ENCODE assay signal across 25 cellular contexts in the genomic region with DNA sequence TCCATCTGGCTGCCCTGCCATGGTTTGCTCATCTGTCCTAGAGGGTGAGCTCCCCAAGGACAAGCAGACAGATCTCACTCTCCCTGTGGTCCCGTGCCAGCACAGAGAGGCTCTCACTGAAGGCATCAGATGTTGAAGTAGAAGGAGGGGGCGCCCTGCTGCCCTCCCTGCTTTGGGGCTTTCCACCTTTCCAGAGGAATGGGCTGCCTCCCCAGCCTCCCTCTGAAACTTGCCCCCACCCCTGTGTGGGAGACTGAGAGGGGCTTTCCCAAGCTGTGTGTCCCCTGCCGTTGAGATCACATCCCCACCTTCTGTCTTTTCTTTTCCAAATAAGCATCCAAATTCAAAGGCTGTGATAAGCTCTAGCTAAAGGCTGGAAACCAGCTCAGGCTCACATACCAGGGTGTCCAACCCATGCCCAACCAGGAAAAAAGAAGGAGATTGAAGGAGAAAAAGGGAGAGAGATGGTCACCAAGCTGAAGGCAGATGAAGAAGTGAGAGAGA.
"Had no signal": no experiment of that assay in that cellular context is flagged by ENCODE, and none has a peak within 500 bp of the region (broad histone marks: within the 10 kb centered on the region; RNA-seq: fewer than 3 reads in every experiment).

No MANE protein-coding gene starts in this region.

- H3K9me3 Mint-ChIP-seq: activated CD4-positive, alpha-beta memory T cell treated with anti-CD3 and anti-CD28 coated beads for 36 hours; central memory CD8-positive, alpha-beta T cell; effector memory CD8-positive, alpha-beta T cell; mesothelial cell of epicardium; natural killer cell treated with Interleukin-12 subunit alpha and Interleukin-12 subunit beta and Interleukin-15 and Interleukin-18, amount 100 ng/mL, for 72 hours; T-helper 1 cell treated with Interleukin-12 subunit alpha and Interleukin-12 subunit beta and Interleukin-4 antibody, amounts not matched to agents 30 μg/mL and 1 μg/mL, for 36 hours had no signal

- H3K36me3 ChIP-seq: breast epithelium, colonic mucosa, esophagus muscularis mucosa, gastrocnemius medialis, lower lobe of right lung, stomach, suprapubic skin, tibial nerve had no signal

- ATAC-seq: effector memory CD8-positive, alpha-beta T cell; gastrocnemius medialis; lower lobe of right lung; sciatic nerve; stimulated activated memory B cell treated with anti-CD40 and anti-IgM and Interleukin-4, amounts not matched to agents 10 μg/mL and 1 μg/mL and 100 μg/mL, for 72 hours had no signal

- DNase-seq: activated CD4-positive, alpha-beta memory T cell treated with anti-CD3 and anti-CD28 coated beads for 36 hours; activated CD4-positive, alpha-beta T cell treated with anti-CD3 and anti-CD28 coated beads for 48 hours; activated naive CD4-positive, alpha-beta T cell treated with Interleukin-2 at 50 U/mL for 16 hours; activated naive CD8-positive, alpha-beta T cell treated with anti-CD3 and anti-CD28 coated beads for 36 hours; activated T-cell treated with anti-CD3 and anti-CD28 coated beads, Interleukin-2, amount 50 U/mL, for 48 hours; colonic mucosa; dorsolateral prefrontal cortex; effector memory CD8-positive, alpha-beta T cell; gastrocnemius medialis; lower lobe of right lung; occipital lobe; posterior cingulate gyrus; small intestine; stimulated activated CD4-positive, alpha-beta T cell treated with anti-CD3 and anti-CD28 coated beads, Interleukin-2, amount 100 ng/mL, for 24 hours; stomach had no signal

- H3K36me3 Mint-ChIP-seq: activated CD4-positive, alpha-beta memory T cell treated with anti-CD3 and anti-CD28 coated beads for 36 hours; mesothelial cell of epicardium; natural killer cell treated with Interleukin-12 subunit alpha and Interleukin-12 subunit beta and Interleukin-15 and Interleukin-18, amount 100 ng/mL, for 72 hours; stimulated activated memory B cell treated with anti-CD40 and anti-IgM and Interleukin-4, amounts not matched to agents 10 μg/mL and 1 μg/mL and 100 μg/mL, for 72 hours had no signal

- H3K9me3 ChIP-seq: breast epithelium, colonic mucosa, esophagus muscularis mucosa, gastrocnemius medialis, lower lobe of right lung, stomach, suprapubic skin had no signal

- H3K27ac Mint-ChIP-seq: activated CD4-positive, alpha-beta memory T cell treated with anti-CD3 and anti-CD28 coated beads for 36 hours; activated naive CD8-positive, alpha-beta T cell treated with anti-CD3 and anti-CD28 coated beads for 36 hours; effector memory CD8-positive, alpha-beta T cell; mesothelial cell of epicardium; natural killer cell treated with Interleukin-12 subunit alpha and Interleukin-12 subunit beta and Interleukin-15 and Interleukin-18, amount 100 ng/mL, for 72 hours; stimulated activated memory B cell treated with anti-CD40 and anti-IgM and Interleukin-4, amounts not matched to agents 10 μg/mL and 1 μg/mL and 100 μg/mL, for 72 hours; T-helper 1 cell treated with Interleukin-12 subunit alpha and Interleukin-12 subunit beta and Interleukin-4 antibody, amounts not matched to agents 30 μg/mL and 1 μg/mL, for 36 hours had no signal

- H3K27me3 ChIP-seq: colonic mucosa had no signal

- H3K4me3 Mint-ChIP-seq: activated CD4-positive, alpha-beta memory T cell treated with anti-CD3 and anti-CD28 coated beads for 36 hours; activated naive CD8-positive, alpha-beta T cell treated with anti-CD3 and anti-CD28 coated beads for 36 hours; central memory CD8-positive, alpha-beta T cell; effector memory CD8-positive, alpha-beta T cell; mesothelial cell of epicardium; natural killer cell treated with Interleukin-12 subunit alpha and Interleukin-12 subunit beta and Interleukin-15 and Interleukin-18, amount 100 ng/mL, for 72 hours; stimulated activated memory B cell treated with anti-CD40 and anti-IgM and Interleukin-4, amounts not matched to agents 10 μg/mL and 1 μg/mL and 100 μg/mL, for 72 hours; T-helper 1 cell treated with Interleukin-12 subunit alpha and Interleukin-12 subunit beta and Interleukin-4 antibody, amounts not matched to agents 30 μg/mL and 1 μg/mL, for 36 hours had no signal

- H3K27ac ChIP-seq: breast epithelium, colonic mucosa, dorsolateral prefrontal cortex, esophagus muscularis mucosa, gastrocnemius medialis, lower lobe of right lung, stomach, suprapubic skin, tibial nerve had no signal

- H3K4me1 Mint-ChIP-seq: activated naive CD8-positive, alpha-beta T cell treated with anti-CD3 and anti-CD28 coated beads for 36 hours; central memory CD8-positive, alpha-beta T cell; mesothelial cell of epicardium; stimulated activated memory B cell treated with anti-CD40 and anti-IgM and Interleukin-4, amounts not matched to agents 10 μg/mL and 1 μg/mL and 100 μg/mL, for 72 hours had no signal

- H3K4me1 ChIP-seq: breast epithelium, colonic mucosa, esophagus muscularis mucosa, gastrocnemius medialis, lower lobe of right lung, stomach, suprapubic skin, tibial nerve had no signal

- H3K4me3 ChIP-seq: breast epithelium, colonic mucosa, dorsolateral prefrontal cortex, esophagus muscularis mucosa, gastrocnemius medialis, lower lobe of right lung, stomach, suprapubic skin, tibial nerve had no signal
